In the genomic region with DNA sequence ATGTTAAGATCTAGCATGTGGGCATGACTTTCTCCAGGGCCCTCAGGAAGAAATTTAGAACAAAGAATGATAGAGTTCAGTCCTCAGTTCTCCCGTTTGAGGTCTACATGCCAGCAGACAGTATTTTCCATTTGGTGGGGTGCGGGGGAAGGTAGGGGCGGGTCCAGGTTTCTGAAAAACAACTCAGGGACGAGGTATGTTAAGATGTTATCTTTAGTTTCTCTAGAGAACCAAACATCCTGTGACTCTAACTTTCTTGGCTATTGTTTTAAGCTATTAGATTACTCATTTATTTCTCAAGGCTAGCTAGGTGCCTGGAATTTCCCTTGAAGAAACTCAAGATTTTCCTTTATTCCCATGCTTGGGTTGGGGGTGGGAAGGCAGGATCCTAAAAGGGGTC, we compare ENCODE assay signal across 16 cellular contexts. TPM values are rescaled to one million over a fixed set of nuclear protein-coding genes. Genes with fewer than 3 reads are reported as not detected.
DNase-seq lines count a peak whose midpoint lies in the region; ATAC-seq and TF ChIP-seq lines count a peak whose summit lies in the region.
"Had no signal": no experiment of that assay in that cellular context is flagged by ENCODE, and none has a peak within 500 bp of the region (broad histone marks: within the 10 kb centered on the region; RNA-seq: fewer than 3 reads in every experiment).

No MANE protein-coding gene starts in this region.

- no peak overlapping the region for H3K4me3 Mint-ChIP-seq in MCF 10A (ENCODE audit: unreplicated experiment)
- H3K4me3 Mint-ChIP-seq: activated T-helper 17 cell treated with anti-CD3 and anti-CD28 coated beads, Interleukin-2, amount 50 U/mL, for 72 hours had no signal

- H3K79me2 ChIP-seq in fibroblast of lung (ENCODE audit: control insufficient read depth, insufficient read depth, low read length), result no peaks in the 10 kb centered on the region

- no TSS peak for BruUV-seq in MCF 10A (replicated peaks; lab: Mats Ljungman, UMichigan)

- no peaks in the 10 kb centered on the region for H3K9me3 ChIP-seq in breast epithelium
- H3K9me3 ChIP-seq in SJSA1 (replicated peaks), result no peaks in the 10 kb centered on the region
- H3K9me3 ChIP-seq in fibroblast of lung (ENCODE audit: control insufficient read depth, insufficient read depth, low read depth, low read length), result no peaks in the 10 kb centered on the region
- no peaks in the 10 kb centered on the region for H3K9me3 ChIP-seq in thyroid gland
- H3K9me3 ChIP-seq: BLaER1 treated with 17β-estradiol and CSF1 and Interleukin-3, amounts not matched to agents 10 nM and 100 nM; lower lobe of right lung; pancreas had no signal

- no peaks in the 10 kb centered on the region for H4K20me1 ChIP-seq in fibroblast of lung (ENCODE audit: control insufficient read depth, extremely low read depth, insufficient read depth, low read length)
- H4K20me1 ChIP-seq: BLaER1 treated with 17β-estradiol and CSF1 and Interleukin-3, amounts not matched to agents 10 nM and 100 nM had no signal

- TF ChIP-seq CTCF in MCF 10A (IDR thresholded peaks at IDR 0.05; ENCODE audit: unreplicated experiment) (no peak), breast epithelium (IDR thresholded peaks at IDR 0.05) (no peak), fibroblast of lung (conservative IDR thresholded peaks at IDR 0.05 in 1 of 2, IDR thresholded peaks at IDR 0.05 in 1 of 2; ENCODE audit: low read depth in 1 of 2, low read length in 2 of 2) (no peak), thyroid gland (IDR thresholded peaks at IDR 0.05) (no peak)

- peaks cover 50% of the 10 kb centered on the region for H3K4me1 Mint-ChIP-seq in MCF 10A (ENCODE audit: insufficient read depth, unreplicated experiment)
- H3K4me1 Mint-ChIP-seq: activated T-helper 17 cell treated with anti-CD3 and anti-CD28 coated beads, Interleukin-2, amount 50 U/mL, for 72 hours had no signal

- H3K4me2 ChIP-seq in fibroblast of lung (ENCODE audit: extremely low read depth, insufficient read depth, low read length), result no peak overlapping the region
- H3K4me2 ChIP-seq: BLaER1 treated with 17β-estradiol and CSF1 and Interleukin-3, amounts not matched to agents 10 nM and 100 nM had no signal

- WGBS in thyroid gland, 2 donors, result 17 to 20% methylated on average over 4 of the region's 4 CpGs

- H3K27me3 Mint-ChIP-seq in MCF 10A (ENCODE audit: insufficient read depth, unreplicated experiment), result no peaks in the 10 kb centered on the region

- H3K4me3 ChIP-seq in breast epithelium (no peak overlapping the region), SJSA1 (no peak overlapping the region), fibroblast of lung (replicated peaks in 1 of 4; ENCODE audit: control extremely low read depth in 1 of 4, insufficient read depth in 1 of 4, low read depth in 3 of 4, low read length in 4 of 4) (no peak overlapping the region), thyroid gland (replicated peaks in 1 of 3) (no peak overlapping the region)
- H3K4me3 ChIP-seq: BLaER1 treated with 17β-estradiol and CSF1 and Interleukin-3, amounts not matched to agents 10 nM and 100 nM; lower lobe of right lung; pancreas had no signal

- peaks cover 7% of the 10 kb centered on the region for H3K9me3 Mint-ChIP-seq in MCF 10A (ENCODE audit: unreplicated experiment)
- H3K9me3 Mint-ChIP-seq: activated T-helper 17 cell treated with anti-CD3 and anti-CD28 coated beads, Interleukin-2, amount 50 U/mL, for 72 hours had no signal

- H3K4me1 ChIP-seq in breast epithelium, result no peaks in the 10 kb centered on the region
- H3K4me1 ChIP-seq in SJSA1 (replicated peaks), result peaks cover 36% of the 10 kb centered on the region
- peaks cover 1% of the 10 kb centered on the region for H3K4me1 ChIP-seq in fibroblast of lung (ENCODE audit: control insufficient read depth, extremely low read depth, insufficient read depth, low read length)
- H3K4me1 ChIP-seq in thyroid gland, result peaks cover 7 to 22% of the 10 kb centered on the region in 2 donors
- H3K4me1 ChIP-seq: lower lobe of right lung, pancreas had no signal

- POLR2A ChIA-PET in MCF 10A (lab: Yijun Ruan, JAX), result interaction anchor here (0.7 to 4.2 kb wide), 16 partner anchors 10 to 93 kb away, joined by 3 to 37 read pairs (median 5); no protein-coding TSS in a partner anchor

- H3K27me3 ChIP-seq in breast epithelium (peaks cover 0 to 2% of the 10 kb centered on the region in 2 donors), SJSA1 (replicated peaks) (no peaks in the 10 kb centered on the region), fibroblast of lung (ENCODE audit: control insufficient read depth, insufficient read depth, low read length) (no peaks in the 10 kb centered on the region), thyroid gland (no peaks in the 10 kb centered on the region)
- H3K27me3 ChIP-seq: BLaER1 treated with 17β-estradiol and CSF1 and Interleukin-3, amounts not matched to agents 10 nM and 100 nM; pancreas had no signal

- no peaks in the 10 kb centered on the region for H3K36me3 Mint-ChIP-seq in MCF 10A (ENCODE audit: insufficient read depth, unreplicated experiment)

- H3K36me3 ChIP-seq in breast epithelium (no peaks in the 10 kb centered on the region), SJSA1 (no peaks in the 10 kb centered on the region), fibroblast of lung (ENCODE audit: control insufficient read depth, insufficient read depth, low read length) (no peaks in the 10 kb centered on the region), thyroid gland (no peaks in the 10 kb centered on the region)
- H3K36me3 ChIP-seq: BLaER1 treated with 17β-estradiol and CSF1 and Interleukin-3, amounts not matched to agents 10 nM and 100 nM; lower lobe of right lung; pancreas had no signal

- DNase-seq in MCF 10A (ENCODE audit: unreplicated experiment) (peak; percentile 82), breast epithelium (ENCODE audit: low spot score in 2 of 2) (no peak), SJSA1 (ENCODE audit: low read depth in 1 of 2, low spot score in 2 of 2) (peak; percentile 62 to 68), fibroblast of lung (ENCODE audit: low read depth in 2 of 2) (peak; percentile 14 to 95), thyroid gland (peak; percentile 68 to 70), NCI-H2171 treated with DMSO at 0.1 percent for 48 hours (lab: John Stamatoyannopoulos, UW) (no peak)
- no peak for DNase-seq in activated CD4-positive, CD25-positive, alpha-beta regulatory T cell treated with anti-CD3 and anti-CD28 coated beads, Interleukin-2, amount 50 U/mL, for 72 hours
- DNase-seq: head of caudate nucleus; Karpas-422; lower lobe of right lung; pancreas; stimulated activated CD4-positive, alpha-beta T cell treated with anti-CD3 and anti-CD28 coated beads, Interleukin-4, amount 100 ng/mL, for 1 hour had no signal

- ATAC-seq in HG03280 (IDR thresholded peaks at IDR 0.05; ENCODE audit: unreplicated experiment), result no peak
- ATAC-seq: activated T-helper 17 cell treated with anti-CD3 and anti-CD28 coated beads, Interleukin-2, amount 50 U/mL, for 72 hours; lower lobe of right lung had no signal

- no peak for TF ChIP-seq POLR2A in breast epithelium (IDR thresholded peaks at IDR 0.05)
- TF ChIP-seq POLR2A in thyroid gland (IDR thresholded peaks at IDR 0.05), result no peak

- no peak overlapping the region for H3K27ac ChIP-seq in breast epithelium
- peak overlapping the region; percentile 94 for H3K27ac ChIP-seq in SJSA1
- no peak overlapping the region for H3K27ac ChIP-seq in fibroblast of lung (ENCODE audit: insufficient read depth, low read length)
- H3K27ac ChIP-seq in thyroid gland, result peak overlapping the region; percentile 82 to 87 (median 84)
- H3K27ac ChIP-seq: BLaER1 treated with 17β-estradiol and CSF1 and Interleukin-3, amounts not matched to agents 10 nM and 100 nM; lower lobe of right lung; pancreas had no signal

- H3K9ac ChIP-seq in fibroblast of lung (ENCODE audit: insufficient read depth, low read length), result no peak overlapping the region
- H3K9ac ChIP-seq: BLaER1 treated with 17β-estradiol and CSF1 and Interleukin-3, amounts not matched to agents 10 nM and 100 nM had no signal

- intact Hi-C loops in MCF 10A (cut with micrococcal nuclease), result loop anchor here (1.0 kb wide), 1 partner anchor 22 kb away; no protein-coding TSS in a partner anchor
- intact Hi-C loops in breast epithelium (cut with DNase I; ENCODE audit: low total_unique reads), result no loop called here
- intact Hi-C loops in thyroid gland (cut with DNase I), result no loop called here

- CTCF ChIA-PET in MCF 10A (lab: Yijun Ruan, JAX), result interaction anchor here (0.6 to 4.7 kb wide), 13 partner anchors 9 to 1619 kb away, joined by 3 to 26 read pairs (median 5); no protein-coding TSS in a partner anchor

- peak overlapping the region; percentile 93 for H3K27ac Mint-ChIP-seq in MCF 10A (ENCODE audit: low read depth, unreplicated experiment)
- H3K27ac Mint-ChIP-seq: activated T-helper 17 cell treated with anti-CD3 and anti-CD28 coated beads, Interleukin-2, amount 50 U/mL, for 72 hours had no signal

- H2AFZ ChIP-seq in fibroblast of lung (ENCODE audit: low read length), result no peak overlapping the region

RNA-seq across cellular contexts. Expression of a gene that starts 42.3 kb away (rescaled TPM):
- total RNA-seq in MCF 10A (2022) (0.79 and 1.4 TPM in 2 replicates), breast epithelium (under 1 TPM in 1 of 3 donors, not detected in 2; 0.73 TPM), fibroblast of lung (0.26 and 0.99 TPM in 2 replicates), thyroid gland (10 to 100 TPM in 3 of 4 donors, 1 to 10 TPM in 1; 7.6 to 20.0 (median 15.1) TPM)
- total RNA-seq in SJSA1 (2014; rRNA removed; shearing (Covaris generic)), result 1.00 and 1.3 TPM in 2 replicates
- polyA plus RNA-seq in fibroblast of lung, result 0.84 and 0.93 TPM in 2 replicates
- 0.40 and 0.43 TPM in 2 replicates for polyA plus RNA-seq in fibroblast of lung (2012)
- not detected in 2 replicates for polyA minus RNA-seq in fibroblast of lung (ENCODE audit: low replicate concordance)
- total RNA-seq: activated T-helper 17 cell treated with anti-CD3 and anti-CD28 coated beads, Interleukin-2, amount 50 U/mL, for 72 hours; lower lobe of right lung; subcutaneous adipose tissue had no signal

Comparison
In these comparisons a context has a peak if more than half of its experiments do, and no peak if none do; other contexts are left out.
1. DNase-seq: peak in MCF 10A (single experiment), SJSA1 (2 of 2), fibroblast of lung (2 of 2) and thyroid gland (2 of 2); none in breast epithelium (0 of 2), NCI-H2171 treated with DMSO at 0.1 percent for 48 hours (single experiment) and activated CD4-positive, CD25-positive, alpha-beta regulatory T cell treated with anti-CD3 and anti-CD28 coated beads, Interleukin-2, amount 50 U/mL, for 72 hours (single experiment).
2. H3K27ac ChIP-seq: peak in SJSA1 (single experiment) and thyroid gland (3 of 3); none in breast epithelium (0 of 2) and fibroblast of lung (single experiment).